ENCODE assay signal across 1 cellular context in the genomic region with DNA sequence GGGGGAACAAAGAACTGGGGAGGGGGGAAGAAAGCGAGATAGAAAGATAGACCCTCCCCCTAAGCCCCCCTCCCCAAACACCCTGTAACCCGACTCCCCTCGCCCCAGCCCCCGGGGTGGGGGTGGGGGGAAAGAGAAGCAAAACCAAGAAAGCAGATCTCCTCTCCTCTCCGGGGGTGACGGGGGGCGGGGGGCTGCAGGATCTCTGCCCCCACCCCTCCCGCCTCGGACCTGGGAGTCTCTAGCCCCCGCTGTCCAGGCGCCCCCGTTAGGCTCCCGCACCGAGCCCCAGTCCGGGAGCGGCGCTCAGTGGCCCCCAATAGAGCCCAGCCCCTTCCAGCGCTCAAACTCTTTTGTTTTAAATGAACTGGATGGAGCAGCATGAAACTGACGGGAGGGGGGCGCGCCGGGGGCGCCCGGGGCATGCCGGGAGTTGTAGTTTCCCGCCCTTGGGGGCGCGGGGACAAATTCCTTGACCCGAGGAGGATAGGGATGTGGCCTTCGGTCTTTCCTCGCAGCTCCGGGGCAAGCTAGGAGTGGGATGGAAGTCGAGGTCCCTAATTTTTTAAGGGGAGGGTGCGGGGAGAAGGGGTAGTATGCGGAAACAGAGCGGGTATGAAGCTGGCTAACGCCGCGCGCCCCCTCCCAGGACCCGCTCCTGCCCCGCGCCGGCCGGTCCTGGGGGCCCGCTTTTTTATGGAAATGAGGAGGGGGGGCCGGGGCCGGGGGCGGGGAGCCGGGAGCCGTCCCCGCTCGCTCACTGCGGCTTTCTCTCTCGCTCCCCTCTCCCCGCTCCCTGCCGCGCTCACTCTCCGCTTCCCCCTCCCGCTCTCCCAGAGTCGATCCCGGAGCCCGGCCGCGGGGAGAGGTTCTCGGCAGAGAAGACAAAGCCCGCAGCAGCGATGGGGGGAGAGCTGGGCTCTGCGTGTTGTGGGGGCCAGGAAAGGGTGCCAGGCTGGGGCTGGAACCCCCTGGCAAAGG.
TF ChIP-seq lines count a peak whose summit lies in the region.

A gene with protein sequence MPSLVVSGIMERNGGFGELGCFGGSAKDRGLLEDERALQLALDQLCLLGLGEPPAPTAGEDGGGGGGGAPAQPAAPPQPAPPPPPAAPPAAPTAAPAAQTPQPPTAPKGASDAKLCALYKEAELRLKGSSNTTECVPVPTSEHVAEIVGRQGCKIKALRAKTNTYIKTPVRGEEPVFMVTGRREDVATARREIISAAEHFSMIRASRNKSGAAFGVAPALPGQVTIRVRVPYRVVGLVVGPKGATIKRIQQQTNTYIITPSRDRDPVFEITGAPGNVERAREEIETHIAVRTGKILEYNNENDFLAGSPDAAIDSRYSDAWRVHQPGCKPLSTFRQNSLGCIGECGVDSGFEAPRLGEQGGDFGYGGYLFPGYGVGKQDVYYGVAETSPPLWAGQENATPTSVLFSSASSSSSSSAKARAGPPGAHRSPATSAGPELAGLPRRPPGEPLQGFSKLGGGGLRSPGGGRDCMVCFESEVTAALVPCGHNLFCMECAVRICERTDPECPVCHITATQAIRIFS (minus strand): TSS at position 355 of the 981 bp plus-strand sequence. CDS start 467 bp downstream, outside the sequence.

TF ChIP-seq in HepG2, 621 proteins besides CTCF, POLR2A, EP300 and RAD21 (continued from another document and continues in another):
- TF ChIP-seq, protein P1, sequence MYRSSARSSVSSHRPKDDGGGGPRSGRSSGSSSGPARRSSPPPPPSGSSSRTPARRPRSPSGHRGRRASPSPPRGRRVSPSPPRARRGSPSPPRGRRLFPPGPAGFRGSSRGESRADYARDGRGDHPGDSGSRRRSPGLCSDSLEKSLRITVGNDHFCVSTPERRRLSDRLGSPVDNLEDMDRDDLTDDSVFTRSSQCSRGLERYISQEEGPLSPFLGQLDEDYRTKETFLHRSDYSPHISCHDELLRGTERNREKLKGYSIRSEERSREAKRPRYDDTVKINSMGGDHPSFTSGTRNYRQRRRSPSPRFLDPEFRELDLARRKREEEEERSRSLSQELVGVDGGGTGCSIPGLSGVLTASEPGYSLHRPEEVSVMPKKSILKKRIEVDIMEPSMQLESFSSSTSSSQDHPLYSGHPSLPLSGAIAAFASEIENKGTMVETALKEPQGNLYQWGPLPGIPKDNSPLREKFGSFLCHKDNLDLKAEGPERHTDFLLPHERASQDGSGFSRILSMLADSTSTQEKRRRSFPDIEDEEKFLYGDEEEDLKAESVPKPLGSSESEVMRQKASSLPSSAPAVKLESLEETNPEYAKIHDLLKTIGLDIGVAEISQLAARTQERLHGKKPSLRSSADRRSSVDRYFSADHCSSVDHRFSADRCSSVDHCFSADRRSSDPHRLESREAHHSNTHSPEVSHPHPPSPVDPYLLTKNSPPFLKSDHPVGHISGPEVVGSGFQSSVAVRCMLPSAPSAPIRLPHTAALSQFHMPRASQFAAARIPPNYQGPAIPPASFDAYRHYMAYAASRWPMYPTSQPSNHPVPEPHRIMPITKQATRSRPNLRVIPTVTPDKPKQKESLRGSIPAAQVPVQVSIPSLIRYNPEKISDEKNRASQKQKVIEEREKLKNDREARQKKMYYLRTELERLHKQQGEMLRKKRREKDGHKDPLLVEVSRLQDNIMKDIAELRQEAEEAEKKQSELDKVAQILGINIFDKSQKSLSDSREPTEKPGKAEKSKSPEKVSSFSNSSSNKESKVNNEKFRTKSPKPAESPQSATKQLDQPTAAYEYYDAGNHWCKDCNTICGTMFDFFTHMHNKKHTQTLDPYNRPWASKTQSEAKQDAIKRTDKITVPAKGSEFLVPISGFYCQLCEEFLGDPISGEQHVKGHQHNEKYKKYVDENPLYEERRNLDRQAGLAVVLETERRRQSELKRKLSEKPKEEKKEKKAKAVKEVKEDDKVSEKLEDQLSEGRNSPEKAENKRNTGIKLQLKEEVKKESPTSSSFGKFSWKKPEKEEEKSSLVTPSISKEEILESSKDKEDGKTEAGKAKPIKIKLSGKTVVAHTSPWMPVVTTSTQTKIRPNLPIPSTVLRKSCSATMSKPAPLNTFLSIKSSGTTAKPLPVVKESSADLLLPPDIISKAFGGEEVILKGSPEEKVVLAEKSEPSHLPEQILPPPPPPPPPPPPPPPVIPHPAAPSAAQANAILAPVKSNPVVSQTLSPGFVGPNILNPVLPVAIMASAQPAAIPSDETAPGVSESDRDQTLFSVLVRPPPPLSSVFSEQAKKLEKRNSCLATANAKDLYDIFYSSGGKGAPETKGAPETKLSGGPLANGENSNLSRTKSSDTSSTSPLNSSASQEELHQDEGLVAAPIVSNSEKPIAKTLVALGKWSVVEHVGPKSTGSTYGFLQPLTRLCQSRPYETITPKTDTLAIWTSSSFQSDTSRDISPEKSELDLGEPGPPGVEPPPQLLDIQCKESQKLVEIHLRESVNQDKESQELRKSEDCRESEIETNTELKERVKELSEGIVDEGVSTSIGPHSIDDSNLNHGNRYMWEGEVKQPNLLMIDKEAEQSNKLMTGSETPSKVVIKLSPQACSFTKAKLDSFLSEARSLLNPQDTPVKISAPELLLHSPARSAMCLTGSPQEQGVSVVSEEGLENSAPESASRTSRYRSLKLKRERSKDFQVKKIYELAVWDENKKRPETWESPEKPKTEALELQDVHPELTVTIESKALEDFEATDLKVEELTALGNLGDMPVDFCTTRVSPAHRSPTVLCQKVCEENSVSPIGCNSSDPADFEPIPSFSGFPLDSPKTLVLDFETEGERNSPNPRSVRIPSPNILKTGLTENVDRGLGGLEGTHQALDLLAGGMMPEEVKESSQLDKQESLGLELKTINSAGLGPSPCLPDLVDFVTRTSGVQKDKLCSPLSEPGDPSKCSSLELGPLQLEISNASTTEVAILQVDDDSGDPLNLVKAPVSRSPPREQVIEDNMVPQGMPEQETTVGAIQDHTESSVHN (CRISPR knock-in tag; IDR thresholded peaks at IDR 0.05), result no peak
- TF ChIP-seq RFX3 (CRISPR knock-in tag; IDR thresholded peaks at IDR 0.05), result no peak
- TF ChIP-seq ZNF841 (CRISPR knock-in tag; IDR thresholded peaks at IDR 0.05; ENCODE audit: borderline replicate concordance), result no peak
- no peak for TF ChIP-seq ZSCAN31 (CRISPR knock-in tag; IDR thresholded peaks at IDR 0.05; ENCODE audit: low read depth)
- no peak for TF ChIP-seq ATM (IDR thresholded peaks at IDR 0.05; ENCODE audit: borderline replicate concordance)
- TF ChIP-seq, protein P2, sequence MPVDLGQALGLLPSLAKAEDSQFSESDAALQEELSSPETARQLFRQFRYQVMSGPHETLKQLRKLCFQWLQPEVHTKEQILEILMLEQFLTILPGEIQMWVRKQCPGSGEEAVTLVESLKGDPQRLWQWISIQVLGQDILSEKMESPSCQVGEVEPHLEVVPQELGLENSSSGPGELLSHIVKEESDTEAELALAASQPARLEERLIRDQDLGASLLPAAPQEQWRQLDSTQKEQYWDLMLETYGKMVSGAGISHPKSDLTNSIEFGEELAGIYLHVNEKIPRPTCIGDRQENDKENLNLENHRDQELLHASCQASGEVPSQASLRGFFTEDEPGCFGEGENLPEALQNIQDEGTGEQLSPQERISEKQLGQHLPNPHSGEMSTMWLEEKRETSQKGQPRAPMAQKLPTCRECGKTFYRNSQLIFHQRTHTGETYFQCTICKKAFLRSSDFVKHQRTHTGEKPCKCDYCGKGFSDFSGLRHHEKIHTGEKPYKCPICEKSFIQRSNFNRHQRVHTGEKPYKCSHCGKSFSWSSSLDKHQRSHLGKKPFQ (CRISPR knock-in tag; IDR thresholded peaks at IDR 0.05; ENCODE audit: insufficient replicate concordance), result no peak
- no peak for TF ChIP-seq NPAS2 (CRISPR knock-in tag; IDR thresholded peaks at IDR 0.05; ENCODE audit: borderline replicate concordance)
- TF ChIP-seq YEATS2 (CRISPR knock-in tag; IDR thresholded peaks at IDR 0.05; ENCODE audit: borderline replicate concordance), result peak; percentile 22; the same call in 1 of the 2 replicates
- TF ChIP-seq, protein P3, sequence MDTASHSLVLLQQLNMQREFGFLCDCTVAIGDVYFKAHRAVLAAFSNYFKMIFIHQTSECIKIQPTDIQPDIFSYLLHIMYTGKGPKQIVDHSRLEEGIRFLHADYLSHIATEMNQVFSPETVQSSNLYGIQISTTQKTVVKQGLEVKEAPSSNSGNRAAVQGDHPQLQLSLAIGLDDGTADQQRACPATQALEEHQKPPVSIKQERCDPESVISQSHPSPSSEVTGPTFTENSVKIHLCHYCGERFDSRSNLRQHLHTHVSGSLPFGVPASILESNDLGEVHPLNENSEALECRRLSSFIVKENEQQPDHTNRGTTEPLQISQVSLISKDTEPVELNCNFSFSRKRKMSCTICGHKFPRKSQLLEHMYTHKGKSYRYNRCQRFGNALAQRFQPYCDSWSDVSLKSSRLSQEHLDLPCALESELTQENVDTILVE (CRISPR knock-in tag; IDR thresholded peaks at IDR 0.05), result no peak
- TF ChIP-seq ZNF605 (CRISPR knock-in tag; IDR thresholded peaks at IDR 0.05), result peak; percentile 55; the same call in 1 of the 2 replicates
- TF ChIP-seq HNRNPH1 (optimal IDR thresholded peaks at IDR 0.05; ENCODE audit: low read depth, low read length), result no peak
- TF ChIP-seq NCOR1 (IDR thresholded peaks at IDR 0.05; ENCODE audit: borderline replicate concordance, low read length), result peak; percentile 69; the same call in 1 of the 2 replicates
- no peak for TF ChIP-seq CHD4 (IDR thresholded peaks at IDR 0.05; ENCODE audit: borderline replicate concordance, low read length)
- TF ChIP-seq REL (CRISPR knock-in tag; conservative IDR thresholded peaks at IDR 0.05), result no peak; the same call in 1 of the 2 replicates
- 0 out of 2 replicates have a peak, but pooled peaks have one; percentile 50 for TF ChIP-seq TGIF2 (CRISPR knock-in tag; IDR thresholded peaks at IDR 0.05)
- TF ChIP-seq, protein P4, sequence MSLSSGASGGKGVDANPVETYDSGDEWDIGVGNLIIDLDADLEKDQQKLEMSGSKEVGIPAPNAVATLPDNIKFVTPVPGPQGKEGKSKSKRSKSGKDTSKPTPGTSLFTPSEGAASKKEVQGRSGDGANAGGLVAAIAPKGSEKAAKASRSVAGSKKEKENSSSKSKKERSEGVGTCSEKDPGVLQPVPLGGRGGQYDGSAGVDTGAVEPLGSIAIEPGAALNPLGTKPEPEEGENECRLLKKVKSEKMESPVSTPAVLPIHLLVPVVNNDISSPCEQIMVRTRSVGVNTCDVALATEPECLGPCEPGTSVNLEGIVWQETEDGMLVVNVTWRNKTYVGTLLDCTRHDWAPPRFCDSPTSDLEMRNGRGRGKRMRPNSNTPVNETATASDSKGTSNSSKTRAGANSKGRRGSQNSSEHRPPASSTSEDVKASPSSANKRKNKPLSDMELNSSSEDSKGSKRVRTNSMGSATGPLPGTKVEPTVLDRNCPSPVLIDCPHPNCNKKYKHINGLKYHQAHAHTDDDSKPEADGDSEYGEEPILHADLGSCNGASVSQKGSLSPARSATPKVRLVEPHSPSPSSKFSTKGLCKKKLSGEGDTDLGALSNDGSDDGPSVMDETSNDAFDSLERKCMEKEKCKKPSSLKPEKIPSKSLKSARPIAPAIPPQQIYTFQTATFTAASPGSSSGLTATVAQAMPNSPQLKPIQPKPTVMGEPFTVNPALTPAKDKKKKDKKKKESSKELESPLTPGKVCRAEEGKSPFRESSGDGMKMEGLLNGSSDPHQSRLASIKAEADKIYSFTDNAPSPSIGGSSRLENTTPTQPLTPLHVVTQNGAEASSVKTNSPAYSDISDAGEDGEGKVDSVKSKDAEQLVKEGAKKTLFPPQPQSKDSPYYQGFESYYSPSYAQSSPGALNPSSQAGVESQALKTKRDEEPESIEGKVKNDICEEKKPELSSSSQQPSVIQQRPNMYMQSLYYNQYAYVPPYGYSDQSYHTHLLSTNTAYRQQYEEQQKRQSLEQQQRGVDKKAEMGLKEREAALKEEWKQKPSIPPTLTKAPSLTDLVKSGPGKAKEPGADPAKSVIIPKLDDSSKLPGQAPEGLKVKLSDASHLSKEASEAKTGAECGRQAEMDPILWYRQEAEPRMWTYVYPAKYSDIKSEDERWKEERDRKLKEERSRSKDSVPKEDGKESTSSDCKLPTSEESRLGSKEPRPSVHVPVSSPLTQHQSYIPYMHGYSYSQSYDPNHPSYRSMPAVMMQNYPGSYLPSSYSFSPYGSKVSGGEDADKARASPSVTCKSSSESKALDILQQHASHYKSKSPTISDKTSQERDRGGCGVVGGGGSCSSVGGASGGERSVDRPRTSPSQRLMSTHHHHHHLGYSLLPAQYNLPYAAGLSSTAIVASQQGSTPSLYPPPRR (CRISPR knock-in tag; IDR thresholded peaks at IDR 0.05; ENCODE audit: borderline replicate concordance), result no peak
- TF ChIP-seq RORA (CRISPR knock-in tag; IDR thresholded peaks at IDR 0.05), result no peak
- TF ChIP-seq ZNF780A (CRISPR knock-in tag; IDR thresholded peaks at IDR 0.05), result no peak
- TF ChIP-seq ZNF746 (CRISPR knock-in tag; IDR thresholded peaks at IDR 0.05), result peak; percentile 54; the same call in 1 of the 2 replicates
- no peak for TF ChIP-seq TMF1 (CRISPR knock-in tag; IDR thresholded peaks at IDR 0.05; ENCODE audit: low read depth)
- TF ChIP-seq, protein P5, sequence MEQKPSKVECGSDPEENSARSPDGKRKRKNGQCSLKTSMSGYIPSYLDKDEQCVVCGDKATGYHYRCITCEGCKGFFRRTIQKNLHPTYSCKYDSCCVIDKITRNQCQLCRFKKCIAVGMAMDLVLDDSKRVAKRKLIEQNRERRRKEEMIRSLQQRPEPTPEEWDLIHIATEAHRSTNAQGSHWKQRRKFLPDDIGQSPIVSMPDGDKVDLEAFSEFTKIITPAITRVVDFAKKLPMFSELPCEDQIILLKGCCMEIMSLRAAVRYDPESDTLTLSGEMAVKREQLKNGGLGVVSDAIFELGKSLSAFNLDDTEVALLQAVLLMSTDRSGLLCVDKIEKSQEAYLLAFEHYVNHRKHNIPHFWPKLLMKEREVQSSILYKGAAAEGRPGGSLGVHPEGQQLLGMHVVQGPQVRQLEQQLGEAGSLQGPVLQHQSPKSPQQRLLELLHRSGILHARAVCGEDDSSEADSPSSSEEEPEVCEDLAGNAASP (CRISPR knock-in tag; IDR thresholded peaks at IDR 0.05; ENCODE audit: borderline replicate concordance), result no peak
- TF ChIP-seq KMT2A (CRISPR knock-in tag; IDR thresholded peaks at IDR 0.05), result no peak
- no peak for TF ChIP-seq CAMTA2 (CRISPR knock-in tag; IDR thresholded peaks at IDR 0.05; ENCODE audit: borderline replicate concordance)
- TF ChIP-seq SMAD1 (CRISPR knock-in tag; IDR thresholded peaks at IDR 0.05; ENCODE audit: borderline replicate concordance, low read depth), result no peak
- no peak for TF ChIP-seq CREB1 (IDR thresholded peaks at IDR 0.05)
- TF ChIP-seq CREB1 (CRISPR knock-in tag; IDR thresholded peaks at IDR 0.05), result peak; percentile 76
- TF ChIP-seq ARID2 (CRISPR knock-in tag; IDR thresholded peaks at IDR 0.05; ENCODE audit: borderline replicate concordance), result no peak
- no peak for TF ChIP-seq DNMT3B (CRISPR knock-in tag; conservative IDR thresholded peaks at IDR 0.05)
- TF ChIP-seq, protein P6, sequence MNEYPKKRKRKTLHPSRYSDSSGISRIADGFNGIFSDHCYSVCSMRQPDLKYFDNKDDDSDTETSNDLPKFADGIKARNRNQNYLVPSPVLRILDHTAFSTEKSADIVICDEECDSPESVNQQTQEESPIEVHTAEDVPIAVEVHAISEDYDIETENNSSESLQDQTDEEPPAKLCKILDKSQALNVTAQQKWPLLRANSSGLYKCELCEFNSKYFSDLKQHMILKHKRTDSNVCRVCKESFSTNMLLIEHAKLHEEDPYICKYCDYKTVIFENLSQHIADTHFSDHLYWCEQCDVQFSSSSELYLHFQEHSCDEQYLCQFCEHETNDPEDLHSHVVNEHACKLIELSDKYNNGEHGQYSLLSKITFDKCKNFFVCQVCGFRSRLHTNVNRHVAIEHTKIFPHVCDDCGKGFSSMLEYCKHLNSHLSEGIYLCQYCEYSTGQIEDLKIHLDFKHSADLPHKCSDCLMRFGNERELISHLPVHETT (CRISPR knock-in tag; conservative IDR thresholded peaks at IDR 0.05), result no peak
- no peak for TF ChIP-seq TRIM24 (CRISPR knock-in tag; IDR thresholded peaks at IDR 0.05)
